In genomic region chr7:158461824-158462223, GRCh38 we compare ENCODE assay signal across 20 cellular contexts.
"Had no signal": no experiment of that assay in that cellular context is flagged by ENCODE, and none has a peak within 500 bp of the region (broad histone marks: within the 10 kb centered on the region; RNA-seq: fewer than 3 reads in every experiment).

No MANE protein-coding gene starts in this region.

- H3K27me3 Mint-ChIP-seq: memory B cell had no signal

- DNase-seq: cortex of kidney; effector CD8-positive, alpha-beta T cell; gastrocnemius medialis; islet precursor cell; left cardiac atrium; left ventricle myocardium inferior; lower lobe of right lung; natural killer cell; right cardiac atrium; small intestine; stimulated activated CD4-positive, alpha-beta T cell treated with anti-CD3 and anti-CD28 coated beads, Interleukin-2, amount 100 ng/mL, for 48 hours; stimulated activated naive CD4-positive, alpha-beta T cell treated with Interleukin-2 at 50 U/mL for 16 hours; thyroid gland had no signal

- H3K4me3 ChIP-seq: gastrocnemius medialis, left ventricle myocardium inferior, lower lobe of right lung, suprapubic skin, thyroid gland, upper lobe of left lung had no signal

- H3K4me3 Mint-ChIP-seq: memory B cell, mesothelial cell of epicardium, natural killer cell, neural crest cell had no signal

- H3K36me3 ChIP-seq: gastrocnemius medialis, left ventricle myocardium inferior, lower lobe of right lung, suprapubic skin, thyroid gland, upper lobe of left lung had no signal

- H3K9me3 ChIP-seq: gastrocnemius medialis, left ventricle myocardium inferior, lower lobe of right lung, suprapubic skin, thyroid gland, upper lobe of left lung had no signal

- H3K27ac ChIP-seq: gastrocnemius medialis, left ventricle myocardium inferior, lower lobe of right lung, suprapubic skin, thyroid gland, upper lobe of left lung had no signal

- H3K4me1 Mint-ChIP-seq: mesothelial cell of epicardium, natural killer cell, neural crest cell had no signal

- H3K4me1 ChIP-seq: gastrocnemius medialis, left ventricle myocardium inferior, lower lobe of right lung, suprapubic skin, thyroid gland, upper lobe of left lung had no signal

- H3K36me3 Mint-ChIP-seq: mesothelial cell of epicardium, natural killer cell had no signal

- ATAC-seq: esophagus mucosa, gastrocnemius medialis, left cardiac atrium, natural killer cell, right cardiac atrium had no signal

- H3K27ac Mint-ChIP-seq: memory B cell, mesothelial cell of epicardium, natural killer cell had no signal

- H3K27me3 ChIP-seq: dorsolateral prefrontal cortex, gastrocnemius medialis, thyroid gland, upper lobe of left lung had no signal
